Comparison of ENCODE assay signal across 23 cellular contexts in genomic region chr10:26837139-26837538, GRCh38. TPM values are rescaled to one million over a fixed set of nuclear protein-coding genes. Genes with fewer than 3 reads are reported as not detected.
DNase-seq lines count a peak whose midpoint lies in the region; ATAC-seq and TF ChIP-seq lines count a peak whose summit lies in the region.
"Had no signal": no experiment of that assay in that cellular context is flagged by ENCODE, and none has a peak within 500 bp of the region (broad histone marks: within the 10 kb centered on the region; RNA-seq: fewer than 3 reads in every experiment).

No MANE protein-coding gene starts in this region.

- H3K27ac ChIP-seq in IMR-90 (ENCODE audit: insufficient read depth, low read length) (no peak overlapping the region), left lung (no peak overlapping the region), A673 (ENCODE audit: low read depth, low read length, poor library complexity, severe bottlenecking) (no peak overlapping the region), neuronal stem cell (replicated peaks; ENCODE audit: low read length) (no peak overlapping the region)
- H3K27ac ChIP-seq: cardiac muscle cell, Peyer's patch, stomach, VCaP had no signal

- no peak overlapping the region; the same call in 2 of the 3 replicates for H2BK15ac ChIP-seq in IMR-90 (ENCODE audit: low read depth, low read length)
- H2BK15ac ChIP-seq in neuronal stem cell (ENCODE audit: low read length) = no peak overlapping the region

- H2BK20ac ChIP-seq in IMR-90 (ENCODE audit: low read depth, low read length) = no peak overlapping the region

- peaks cover 14% of the 10 kb centered on the region; the same call in 1 of the 2 replicates for H3K9me1 ChIP-seq in IMR-90 (ENCODE audit: insufficient read depth, low read length)

- DNase-seq in AML-193 (lab: John Stamatoyannopoulos, UW) = peak; percentile 40 to 51
- no peak for DNase-seq in IMR-90
- DNase-seq in SIG-M5 (lab: John Stamatoyannopoulos, UW) = peak; percentile 4
- DNase-seq in left lung = no peak
- no peak for DNase-seq in A673 (ENCODE audit: low spot score)
- DNase-seq in glomerular visceral epithelial cell (ENCODE audit: extremely low spot score) = no peak
- DNase-seq in MG63 = no peak
- DNase-seq in neuronal stem cell (ENCODE audit: low spot score) = no peak
- DNase-seq: activated CD4-positive, alpha-beta memory T cell treated with anti-CD3 and anti-CD28 coated beads for 36 hours; activated naive CD4-positive, alpha-beta T cell; amygdala; dermis blood vessel endothelial cell; DMS 273 treated with DMSO at 0.1 percent for 48 hours; NCI-H1105; NCI-H526 treated with DMSO at 0.1 percent for 48 hours; Peyer's patch; stimulated activated CD4-positive, alpha-beta T cell treated with anti-CD3 and anti-CD28 coated beads, Interleukin-2, amount 100 ng/mL, for 24 hours; stomach; SW 1271 had no signal

- H3K9me3 ChIP-seq in IMR-90 (ENCODE audit: control insufficient read depth, insufficient read depth, low read length) (no peaks in the 10 kb centered on the region), left lung (no peaks in the 10 kb centered on the region), A673 (ENCODE audit: low read depth, low read length, poor library complexity, severe bottlenecking) (no peaks in the 10 kb centered on the region), MG63 (no peaks in the 10 kb centered on the region), neuronal stem cell (replicated peaks in 1 of 2; ENCODE audit: control insufficient read depth in 2 of 2, insufficient read depth in 1 of 2, low read depth in 1 of 2, low read length in 2 of 2) (peaks cover 0 to 2% of the 10 kb centered on the region in 2 donors)
- H3K9me3 ChIP-seq: Peyer's patch, stomach had no signal

- H4K91ac ChIP-seq in IMR-90 (ENCODE audit: insufficient read depth, low read depth, low read length) (no peak overlapping the region), neuronal stem cell (ENCODE audit: low read depth, low read length, poor library complexity) (no peak overlapping the region)

- H3K79me1 ChIP-seq in IMR-90 (ENCODE audit: low read depth in 1 of 2, low read length in 2 of 2) (peaks cover 29 to 60% of the 10 kb centered on the region in 2 experiments), neuronal stem cell (ENCODE audit: low read depth, low read length) (peaks cover 2% of the 10 kb centered on the region)

- H2AFZ ChIP-seq in IMR-90 (replicated peaks; ENCODE audit: low read length, poor library complexity) (no peak overlapping the region), neuronal stem cell (ENCODE audit: low read length) (no peak overlapping the region)

- peak overlapping the region; percentile 43; the same call in 1 of the 2 replicates for H2AK5ac ChIP-seq in IMR-90 (ENCODE audit: low read depth, low read length)
- no peak overlapping the region for H2AK5ac ChIP-seq in neuronal stem cell (ENCODE audit: low read depth, low read length)

- WGBS in IMR-90 (ENCODE audit: extremely low coverage in 2 of 2, insufficient read length in 1 of 2), 2 experiments = no CpG with 5 or more reads among the region's 2 CpGs
- WGBS in neuronal stem cell (ENCODE audit: extremely low coverage in 2 of 2, insufficient read length in 2 of 2, insufficient replicate concordance in 1 of 2), 2 donors = no CpG with 5 or more reads among the region's 2 CpGs

- H4K8ac ChIP-seq in IMR-90 (ENCODE audit: low read depth in 2 of 2, low read length in 2 of 2) (no peak overlapping the region), neuronal stem cell (ENCODE audit: low read depth, low read length) (no peak overlapping the region)

- dilution Hi-C loops in IMR-90 (cut with HindIII; ENCODE audit: low sequenced_read_pairs, unreplicated experiment) = no loop called here

- no peak overlapping the region for H3K18ac ChIP-seq in IMR-90 (ENCODE audit: low read depth, low read length)
- H3K18ac ChIP-seq in neuronal stem cell (ENCODE audit: low read length) = no peak overlapping the region

- CTCF ChIA-PET in IMR-90 (lab: Yijun Ruan, JAX) = no interaction called here
- CTCF ChIA-PET in A673 (lab: Charles Lee) = no interaction called here

- H3K4ac ChIP-seq in IMR-90 (ENCODE audit: low read depth, low read length) (no peak overlapping the region), neuronal stem cell (ENCODE audit: low read length) (no peak overlapping the region)

- no peaks in the 10 kb centered on the region for H3K36me3 ChIP-seq in IMR-90 (ENCODE audit: control insufficient read depth, insufficient read depth, low read length)
- H3K36me3 ChIP-seq in left lung = no peaks in the 10 kb centered on the region
- no peaks in the 10 kb centered on the region for H3K36me3 ChIP-seq in A673 (ENCODE audit: insufficient read depth, low read length, poor library complexity, severe bottlenecking)
- H3K36me3 ChIP-seq in MG63 = no peaks in the 10 kb centered on the region
- H3K36me3 ChIP-seq in neuronal stem cell (replicated peaks in 1 of 2; ENCODE audit: control insufficient read depth in 2 of 2, insufficient read depth in 2 of 2, low read length in 2 of 2) = no peaks in the 10 kb centered on the region
- H3K36me3 ChIP-seq: cardiac muscle cell, Peyer's patch, stomach had no signal

- no peak for TF ChIP-seq RAD21 in IMR-90 (IDR thresholded peaks at IDR 0.05; ENCODE audit: low read length)

- TF ChIP-seq CTCF in IMR-90 (conservative IDR thresholded peaks at IDR 0.05; ENCODE audit: low read depth, low read length) = no peak
- no peak for TF ChIP-seq CTCF in left lung (IDR thresholded peaks at IDR 0.05)
- TF ChIP-seq CTCF in A673 (conservative IDR thresholded peaks at IDR 0.05; ENCODE audit: low read depth, low read length) = no peak

- H3K27me3 ChIP-seq in IMR-90 (ENCODE audit: control insufficient read depth, insufficient read depth, low read length) = no peaks in the 10 kb centered on the region
- no peaks in the 10 kb centered on the region for H3K27me3 ChIP-seq in left lung
- no peaks in the 10 kb centered on the region for H3K27me3 ChIP-seq in A673 (replicated peaks; ENCODE audit: insufficient read depth, low read depth, low read length, poor library complexity)
- no peaks in the 10 kb centered on the region for H3K27me3 ChIP-seq in MG63
- H3K27me3 ChIP-seq in neuronal stem cell (ENCODE audit: control insufficient read depth in 3 of 3, insufficient read depth in 3 of 3, low read depth in 1 of 3, low read length in 3 of 3) = no peaks in the 10 kb centered on the region
- H3K27me3 ChIP-seq: BLaER1 treated with 17β-estradiol and CSF1 and Interleukin-3, amounts not matched to agents 10 nM and 100 nM; cardiac muscle cell; Peyer's patch; stomach had no signal

- H2AK9ac ChIP-seq in IMR-90 (replicated peaks; ENCODE audit: low read depth, low read length, poor library complexity) = no peak overlapping the region

- no peak for ATAC-seq in IMR-90 (ENCODE audit: low read depth)
- peak; percentile 32 for ATAC-seq in left lung
- ATAC-seq: GM12878 had no signal

- peaks cover 68% of the 10 kb centered on the region for H4K20me1 ChIP-seq in IMR-90 (ENCODE audit: insufficient read depth, low read length)

- BruUV-seq in IMR-90 (replicated peaks; lab: Mats Ljungman, UMichigan) (no TSS peak), A673 (replicated peaks; lab: Mats Ljungman, UMichigan) (no TSS peak)

- no peak for TF ChIP-seq POLR2A in IMR-90 (IDR thresholded peaks at IDR 0.05; ENCODE audit: low read depth, low read length)

- H3K23ac ChIP-seq in IMR-90 (ENCODE audit: low read depth, low read length) (no peak overlapping the region), neuronal stem cell (ENCODE audit: low read depth, low read length, poor library complexity) (no peak overlapping the region)

- in situ Hi-C loops in IMR-90 (cut with MboI; ENCODE audit: low sequenced_read_pairs) = no loop called here

- H3K9ac ChIP-seq in IMR-90 (ENCODE audit: low read depth, low read length) = no peak overlapping the region
- no peak overlapping the region for H3K9ac ChIP-seq in neuronal stem cell (ENCODE audit: low read depth, low read length, poor library complexity)
- H3K9ac ChIP-seq: BLaER1 treated with 17β-estradiol and CSF1 and Interleukin-3, amounts not matched to agents 10 nM and 100 nM had no signal

- intact Hi-C loops in IMR-90 (cut with micrococcal nuclease) = loop anchor here (2.0 kb wide), 1 partner anchor 18 kb away; no protein-coding TSS in a partner anchor
- intact Hi-C loops in left lung (cut with DNase I) = no loop called here
- intact Hi-C loops in A673 (cut with micrococcal nuclease; ENCODE audit: unreplicated experiment) = no loop called here

- H2BK120ac ChIP-seq in IMR-90 (ENCODE audit: low read depth, low read length) = no peak overlapping the region
- H2BK120ac ChIP-seq in neuronal stem cell (ENCODE audit: low read depth, low read length) = no peak overlapping the region

- POLR2A ChIA-PET in IMR-90 (lab: Charles Lee; ENCODE audit: unreplicated experiment) (interaction anchor here (0.7 kb wide), 1 partner anchor 55 kb away, joined by 5 read pairs; no protein-coding TSS in a partner anchor), A673 (lab: Charles Lee; ENCODE audit: low non-redundant PET) (no interaction called here)

- H2BK5ac ChIP-seq in IMR-90 (ENCODE audit: low read depth, low read length, poor library complexity, severe bottlenecking) (no peak overlapping the region), neuronal stem cell (ENCODE audit: low read length) (no peak overlapping the region)

- no peak overlapping the region for H2BK12ac ChIP-seq in neuronal stem cell (ENCODE audit: low read length)

- H3K56ac ChIP-seq in IMR-90 (ENCODE audit: extremely low read depth, insufficient read depth, low read length) = no peak overlapping the region

- H3K14ac ChIP-seq in IMR-90 (replicated peaks; ENCODE audit: low read depth, low read length) = no peak overlapping the region
- no peak overlapping the region for H3K14ac ChIP-seq in neuronal stem cell (ENCODE audit: low read length)

- H4K5ac ChIP-seq in IMR-90 (ENCODE audit: low read depth, low read length) = no peak overlapping the region

- H3K4me3 ChIP-seq in IMR-90 (ENCODE audit: insufficient read depth, low read depth, low read length) (no peak overlapping the region), left lung (no peak overlapping the region), A673 (ENCODE audit: low read depth, low read length, poor library complexity, severe bottlenecking) (no peak overlapping the region), MG63 (no peak overlapping the region), neuronal stem cell (ENCODE audit: low read length in 2 of 2) (no peak overlapping the region)
- H3K4me3 ChIP-seq: BLaER1 treated with 17β-estradiol and CSF1 and Interleukin-3, amounts not matched to agents 10 nM and 100 nM; cardiac muscle cell; GM12878; Peyer's patch; stomach had no signal

- H3K4me2 ChIP-seq in IMR-90 (ENCODE audit: low read depth, low read length) = no peak overlapping the region
- no peak overlapping the region for H3K4me2 ChIP-seq in neuronal stem cell (ENCODE audit: insufficient read depth, low read length, poor library complexity, severe bottlenecking)

- H3K4me1 ChIP-seq in IMR-90 (ENCODE audit: control insufficient read depth, insufficient read depth, low read length) (peaks cover 5% of the 10 kb centered on the region), left lung (peaks cover 4 to 59% of the 10 kb centered on the region in 2 donors), A673 (ENCODE audit: insufficient read depth, low read length, poor library complexity, severe bottlenecking) (peaks cover 17% of the 10 kb centered on the region), neuronal stem cell (ENCODE audit: control insufficient read depth in 2 of 2, insufficient read depth in 1 of 2, low read depth in 1 of 2, low read length in 2 of 2) (no peaks in the 10 kb centered on the region)

RNA-seq across cellular contexts. Expression of gene ABI1, which starts 23.6 kb away (rescaled TPM):
- total RNA-seq in IMR-90 (2012; rRNA removed) = 60.8 and 71.3 TPM in 2 replicates
- 47.8 and 49.6 TPM in 2 replicates for polyA plus RNA-seq in IMR-90 (2012; rRNA removed)
- polyA plus RNA-seq in IMR-90 (2012; cell fraction: cytosol; rRNA removed) = 18.0 and 18.8 TPM in 2 replicates
- polyA plus RNA-seq in IMR-90 (2012; cell fraction: nucleus; rRNA removed; ENCODE audit: low replicate concordance) = 9.3 and 44.0 TPM in 2 replicates
- 10 to 100 TPM; 46.8 to 59.7 TPM for total RNA-seq in left lung
- 66.2 and 70.5 TPM in 2 replicates for total RNA-seq in A673 (2021)
- 40.3 and 43.4 TPM in 2 replicates for total RNA-seq in MG63 (2014; rRNA removed; shearing (Covaris generic); ENCODE audit: low replicate concordance)
- 26.7 TPM for polyA plus RNA-seq in neuronal stem cell (2013, experiment 1 of 2)
- polyA plus RNA-seq in neuronal stem cell (2013, experiment 2 of 2) = 26.6 TPM

Comparison
In these comparisons a context has a peak if more than half of its experiments do, and no peak if none do; other contexts are left out.
1. DNase-seq: peak in AML-193 (2 of 2) and SIG-M5 (single experiment); none in IMR-90 (single experiment), left lung (0 of 2), A673 (single experiment), glomerular visceral epithelial cell (single experiment), MG63 (single experiment) and neuronal stem cell (single experiment).